In genomic region chr9:127792417-127793031, GRCh38 we compare ENCODE assay signal across 16 cellular contexts. TPM values are rescaled to one million over a fixed set of nuclear protein-coding genes. Genes with fewer than 3 reads are reported as not detected.
DNase-seq lines count a peak whose midpoint lies in the region; ATAC-seq and TF ChIP-seq lines count a peak whose summit lies in the region.
"Had no signal": no experiment of that assay in that cellular context is flagged by ENCODE, and none has a peak within 500 bp of the region (broad histone marks: within the 10 kb centered on the region; RNA-seq: fewer than 3 reads in every experiment).

No MANE protein-coding gene starts in this region.

- H3K79me2 ChIP-seq in MM.1S (ENCODE audit: low read length) = peaks cover 37% of the 10 kb centered on the region
- H3K79me2 ChIP-seq: parathyroid adenoma had no signal

- TF ChIP-seq CTCF in AG04450 (IDR thresholded peaks at IDR 0.05; ENCODE audit: low read depth, low read length) (no peak), CD14-positive monocyte (IDR thresholded peaks at IDR 0.05) (no peak), MM.1S (IDR thresholded peaks at IDR 0.05; ENCODE audit: low read length) (no peak)

- intact Hi-C loops in CD14-positive monocyte (cut with micrococcal nuclease) = no loop called here

- peaks cover 36% of the 10 kb centered on the region for H3F3A ChIP-seq in MM.1S (ENCODE audit: insufficient read depth, low read length)

- H3K4me3 Mint-ChIP-seq in CD14-positive monocyte = no peak overlapping the region
- no peak overlapping the region for H3K4me3 Mint-ChIP-seq in naive thymus-derived CD8-positive, alpha-beta T cell
- H3K4me3 Mint-ChIP-seq in effector memory CD8-positive, alpha-beta T cell = no peak overlapping the region
- H3K4me3 Mint-ChIP-seq: activated T-helper 1 cell treated with anti-CD3 and anti-CD28 coated beads, Interleukin-12 subunit alpha, Interleukin-12 subunit beta, Interleukin-2, Interleukin-4 antibody, amounts not matched to agents 30 ng/mL and 10 ng/mL and 1 ng/mL, durations not matched to agents 14 hours and 24 hours and 36 hours; central memory CD8-positive, alpha-beta T cell had no signal

- no peaks in the 10 kb centered on the region for H3K9me3 Mint-ChIP-seq in CD14-positive monocyte
- H3K9me3 Mint-ChIP-seq in naive thymus-derived CD8-positive, alpha-beta T cell = no peaks in the 10 kb centered on the region
- H3K9me3 Mint-ChIP-seq in effector memory CD8-positive, alpha-beta T cell = no peaks in the 10 kb centered on the region
- H3K9me3 Mint-ChIP-seq: activated T-helper 1 cell treated with anti-CD3 and anti-CD28 coated beads, Interleukin-12 subunit alpha, Interleukin-12 subunit beta, Interleukin-2, Interleukin-4 antibody, amounts not matched to agents 30 ng/mL and 10 ng/mL and 1 ng/mL, durations not matched to agents 14 hours and 24 hours and 36 hours; central memory CD8-positive, alpha-beta T cell had no signal

- H3K27me3 ChIP-seq in AG04450 (ENCODE audit: control insufficient read depth, insufficient read depth, low read length) = no peaks in the 10 kb centered on the region
- H3K27me3 ChIP-seq in adipocyte (replicated peaks; ENCODE audit: control insufficient read depth, insufficient read depth, low read length) = no peaks in the 10 kb centered on the region
- no peaks in the 10 kb centered on the region for H3K27me3 ChIP-seq in MM.1S (replicated peaks; ENCODE audit: insufficient read depth, low read length)
- H3K27me3 ChIP-seq: esophagus muscularis mucosa had no signal

- H3K36me3 Mint-ChIP-seq in CD14-positive monocyte = peaks cover 47 to 58% of the 10 kb centered on the region in 2 donors
- peaks cover 0 to 51% (median 8%) of the 10 kb centered on the region in 3 donors for H3K36me3 Mint-ChIP-seq in naive thymus-derived CD8-positive, alpha-beta T cell
- H3K36me3 Mint-ChIP-seq in effector memory CD8-positive, alpha-beta T cell (ENCODE audit: insufficient read depth) = peaks cover 64% of the 10 kb centered on the region

- H3K9me3 ChIP-seq in AG04450 (ENCODE audit: control insufficient read depth, insufficient read depth, low read length) = no peaks in the 10 kb centered on the region
- no peaks in the 10 kb centered on the region for H3K9me3 ChIP-seq in adipocyte (ENCODE audit: control insufficient read depth, low read length)
- no peaks in the 10 kb centered on the region for H3K9me3 ChIP-seq in MM.1S (replicated peaks; ENCODE audit: insufficient read depth, low read length)
- H3K9me3 ChIP-seq: esophagus muscularis mucosa, thoracic aorta had no signal

- H3K9ac ChIP-seq in adipocyte (ENCODE audit: low read length) (peak overlapping the region; percentile 34), MM.1S (ENCODE audit: low read length) (no peak overlapping the region)
- H3K9ac ChIP-seq: parathyroid adenoma had no signal

- no peak overlapping the region for H3K4me2 ChIP-seq in MM.1S (ENCODE audit: low read depth, low read length)

- no peak for DNase-seq in AG04450 (ENCODE audit: low read depth, low spot score)
- no peak for DNase-seq in CD14-positive monocyte (ENCODE audit: low spot score)
- DNase-seq in adipocyte (ENCODE audit: low read depth) = no peak
- no peak for DNase-seq in naive thymus-derived CD8-positive, alpha-beta T cell
- no peak for DNase-seq in MM.1S
- DNase-seq in effector memory CD8-positive, alpha-beta T cell = no peak
- DNase-seq: activated CD4-positive, alpha-beta T cell treated with anti-CD3 and anti-CD28 coated beads, Interleukin-2, amount 50 U/mL, for 4 hours; left ventricle myocardium superior; NCI-H1436; stimulated activated CD4-positive, alpha-beta T cell treated with anti-CD3 and anti-CD28 coated beads, Interleukin-4, amount 100 ng/mL, for 24 hours had no signal

- H3K9me2 ChIP-seq in MM.1S (replicated peaks; ENCODE audit: insufficient read depth, low read length) = no peaks in the 10 kb centered on the region

- H3K36me3 ChIP-seq in adipocyte (ENCODE audit: control insufficient read depth, insufficient read depth, low read length, severe bottlenecking) (peaks cover 58% of the 10 kb centered on the region), MM.1S (replicated peaks; ENCODE audit: insufficient read depth, low read length) (peaks cover 30% of the 10 kb centered on the region)

- H3K4me3 ChIP-seq in AG04450 (ENCODE audit: low read depth, low read length) (no peak overlapping the region), adipocyte (ENCODE audit: low read length) (no peak overlapping the region), MM.1S (ENCODE audit: low read length) (no peak overlapping the region)
- H3K4me3 ChIP-seq: esophagus muscularis mucosa, thoracic aorta had no signal

- peak overlapping the region; percentile 78 for H3K27ac ChIP-seq in AG04450 (ENCODE audit: low read depth, low read length)
- H3K27ac ChIP-seq in MM.1S (ENCODE audit: low read length) = no peak overlapping the region

- H3K4me1 ChIP-seq in adipocyte (ENCODE audit: control insufficient read depth, insufficient read depth, low read length) (peaks cover 54% of the 10 kb centered on the region), MM.1S (ENCODE audit: low read length) (peaks cover 36% of the 10 kb centered on the region)
- H3K4me1 ChIP-seq: parathyroid adenoma had no signal

- peaks cover 23% of the 10 kb centered on the region for H3K4me1 Mint-ChIP-seq in CD14-positive monocyte
- peaks cover 17 to 50% (median 37%) of the 10 kb centered on the region in 4 donors for H3K4me1 Mint-ChIP-seq in naive thymus-derived CD8-positive, alpha-beta T cell
- H3K4me1 Mint-ChIP-seq in effector memory CD8-positive, alpha-beta T cell (ENCODE audit: low read depth in 2 of 2) = peaks cover 24 to 29% of the 10 kb centered on the region in 2 donors

- CTCF ChIA-PET in AG04450 (lab: Charles Lee) = interaction anchor here (0.5 to 1.9 kb wide), 6 partner anchors 8 to 206 kb away, joined by 3 to 12 read pairs (median 4); partner anchors contain the start of genes FPGS and TOR2A

- H3K27ac Mint-ChIP-seq in CD14-positive monocyte = peak overlapping the region in 4 of 7 donors; percentile 4 to 76 (median 52)
- peak overlapping the region in 8 of 10 donors; percentile 22 to 84 (median 48) for H3K27ac Mint-ChIP-seq in naive thymus-derived CD8-positive, alpha-beta T cell
- peak overlapping the region in 1 of 2 donors; percentile 81 for H3K27ac Mint-ChIP-seq in effector memory CD8-positive, alpha-beta T cell

- peaks cover 12 to 15% (median 12%) of the 10 kb centered on the region in 3 donors for H3K27me3 Mint-ChIP-seq in CD14-positive monocyte (ENCODE audit: low read depth in 3 of 3)
- no peaks in the 10 kb centered on the region for H3K27me3 Mint-ChIP-seq in naive thymus-derived CD8-positive, alpha-beta T cell
- no peaks in the 10 kb centered on the region for H3K27me3 Mint-ChIP-seq in effector memory CD8-positive, alpha-beta T cell
- H3K27me3 Mint-ChIP-seq: central memory CD8-positive, alpha-beta T cell had no signal

- peaks cover 23% of the 10 kb centered on the region for H4K20me1 ChIP-seq in MM.1S (ENCODE audit: insufficient read depth, low read length)

- no peak for ATAC-seq in naive thymus-derived CD8-positive, alpha-beta T cell
- no peak for ATAC-seq in HG03439 (IDR thresholded peaks at IDR 0.05; ENCODE audit: unreplicated experiment)
- ATAC-seq in effector memory CD8-positive, alpha-beta T cell (replicated peaks) = no peak
- ATAC-seq: left ventricle myocardium superior had no signal

- POLR2A ChIA-PET in AG04450 (lab: Yijun Ruan, JAX) = interaction anchor here (0.7 to 1.8 kb wide), 5 partner anchors 11 to 83 kb away, joined by 4 to 6 read pairs (median 5); no protein-coding TSS in a partner anchor
- POLR2A ChIA-PET in naive thymus-derived CD8-positive, alpha-beta T cell (lab: Charles Lee) = interaction anchor here (0.6 to 2.0 kb wide), 8 partner anchors 10 to 118 kb away, joined by 3 to 10 read pairs (median 4); partner anchors contain the start of gene FPGS

- H2AFZ ChIP-seq in MM.1S (ENCODE audit: low read length) = no peak overlapping the region
- H2AFZ ChIP-seq: parathyroid adenoma had no signal

RNA-seq across cellular contexts. Expression of gene CDK9, which starts 6.7 kb away (rescaled TPM):
- polyA plus RNA-seq in AG04450 (2011; rRNA removed) (38.2 and 45.9 TPM in 2 replicates), CD14-positive monocyte (10 to 100 TPM; 24.9 to 26.4 TPM)
- 47.9 and 58.9 TPM in 2 replicates for polyA minus RNA-seq in AG04450 (2011; rRNA and poly(A)+ RNA removed)
- 100 to 1,000 TPM; 142 to 147 TPM for total RNA-seq in naive thymus-derived CD8-positive, alpha-beta T cell
- 10 to 100 TPM; 28.3 to 62.9 (median 38.9) TPM for polyA plus RNA-seq in naive thymus-derived CD8-positive, alpha-beta T cell

RNA-seq across cellular contexts. Expression of gene FPGS, which starts 10.2 kb away (rescaled TPM):
- 24.8 and 34.6 TPM in 2 replicates for polyA plus RNA-seq in AG04450 (2011; rRNA removed)
- 36.9 and 48.0 TPM in 2 replicates for polyA minus RNA-seq in AG04450 (2011; rRNA and poly(A)+ RNA removed)
- 10 to 100 TPM; 21.3 to 25.2 TPM for polyA plus RNA-seq in CD14-positive monocyte
- total RNA-seq in naive thymus-derived CD8-positive, alpha-beta T cell = 100 to 1,000 TPM; 155 to 158 TPM
- polyA plus RNA-seq in naive thymus-derived CD8-positive, alpha-beta T cell = 10 to 100 TPM; 51.7 to 54.8 (median 53.4) TPM

RNA-seq across cellular contexts. Expression of gene SH2D3C, which starts 14.1 kb away (rescaled TPM):
- polyA plus RNA-seq in AG04450 (2011; rRNA removed) (not detected in 2 replicates), CD14-positive monocyte (10 to 100 TPM; 11.5 to 20.5 TPM)
- not detected in 2 replicates for polyA minus RNA-seq in AG04450 (2011; rRNA and poly(A)+ RNA removed)
- 10 to 100 TPM; 42.8 to 45.1 TPM for total RNA-seq in naive thymus-derived CD8-positive, alpha-beta T cell
- polyA plus RNA-seq in naive thymus-derived CD8-positive, alpha-beta T cell = 10 to 100 TPM; 13.8 to 50.8 (median 23.5) TPM

RNA-seq across cellular contexts. Expression of gene TOR2A, which starts 57.4 kb away (rescaled TPM):
- polyA plus RNA-seq in AG04450 (2011; rRNA removed) = 4.9 and 5.8 TPM in 2 replicates
- polyA minus RNA-seq in AG04450 (2011; rRNA and poly(A)+ RNA removed) = 2.5 and 4.5 TPM in 2 replicates
- polyA plus RNA-seq in CD14-positive monocyte = 10 to 100 TPM; 57.4 to 60.0 TPM
- 10 to 100 TPM in 1 of 2 experiments, 1 to 10 TPM in 1; 9.8 to 13.9 TPM for total RNA-seq in naive thymus-derived CD8-positive, alpha-beta T cell
- polyA plus RNA-seq in naive thymus-derived CD8-positive, alpha-beta T cell = 10 to 100 TPM; 18.1 to 24.7 (median 23.5) TPM

Comparison
In these comparisons a context has a peak if more than half of its experiments do, and no peak if none do; other contexts are left out.
1. RNA of gene SH2D3C, which starts 14.1 kb away (polyA plus RNA-seq): 13.8 to 50.8 TPM in naive thymus-derived CD8-positive, alpha-beta T cell and 11.5 to 20.5 TPM in CD14-positive monocyte; not detected in AG04450; every median in the first group is over 10 times any median in the second.